In the genomic region with DNA sequence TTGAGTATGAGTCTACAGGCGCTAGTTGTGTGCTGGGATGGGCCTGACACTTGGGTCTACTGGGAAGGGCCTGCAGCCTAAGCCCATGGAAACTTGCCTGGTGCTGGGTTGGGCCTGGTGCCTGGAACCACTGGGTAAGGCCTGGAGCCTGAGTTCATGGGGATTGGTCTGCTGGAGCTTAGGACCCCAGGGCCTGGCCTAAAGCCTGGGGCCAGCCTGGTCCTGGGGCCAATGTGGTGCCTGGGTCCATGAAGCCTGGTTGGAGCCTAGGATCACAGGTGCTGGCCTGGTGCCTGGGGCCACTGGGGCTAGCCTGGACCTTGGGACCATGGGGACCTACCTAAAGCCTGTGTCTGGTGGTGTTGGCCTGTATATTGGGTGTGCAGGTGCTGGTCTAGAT, we compare ENCODE assay signal across 5 cellular contexts.
"Had no signal": no experiment of that assay in that cellular context is flagged by ENCODE, and none has a peak within 500 bp of the region (broad histone marks: within the 10 kb centered on the region; RNA-seq: fewer than 3 reads in every experiment).

No MANE protein-coding gene starts in this region.

- H3K4me2 ChIP-seq: GM23338 had no signal

- H3K4me3 ChIP-seq: GM23338, K562 had no signal

- DNase-seq: H9, HCEC 1CT, IMR-90 had no signal

- H2AFZ ChIP-seq: GM23338 had no signal

- ATAC-seq: GM23338, K562 had no signal
